ENCODE assay signal across 1 cellular context in the genomic region with DNA sequence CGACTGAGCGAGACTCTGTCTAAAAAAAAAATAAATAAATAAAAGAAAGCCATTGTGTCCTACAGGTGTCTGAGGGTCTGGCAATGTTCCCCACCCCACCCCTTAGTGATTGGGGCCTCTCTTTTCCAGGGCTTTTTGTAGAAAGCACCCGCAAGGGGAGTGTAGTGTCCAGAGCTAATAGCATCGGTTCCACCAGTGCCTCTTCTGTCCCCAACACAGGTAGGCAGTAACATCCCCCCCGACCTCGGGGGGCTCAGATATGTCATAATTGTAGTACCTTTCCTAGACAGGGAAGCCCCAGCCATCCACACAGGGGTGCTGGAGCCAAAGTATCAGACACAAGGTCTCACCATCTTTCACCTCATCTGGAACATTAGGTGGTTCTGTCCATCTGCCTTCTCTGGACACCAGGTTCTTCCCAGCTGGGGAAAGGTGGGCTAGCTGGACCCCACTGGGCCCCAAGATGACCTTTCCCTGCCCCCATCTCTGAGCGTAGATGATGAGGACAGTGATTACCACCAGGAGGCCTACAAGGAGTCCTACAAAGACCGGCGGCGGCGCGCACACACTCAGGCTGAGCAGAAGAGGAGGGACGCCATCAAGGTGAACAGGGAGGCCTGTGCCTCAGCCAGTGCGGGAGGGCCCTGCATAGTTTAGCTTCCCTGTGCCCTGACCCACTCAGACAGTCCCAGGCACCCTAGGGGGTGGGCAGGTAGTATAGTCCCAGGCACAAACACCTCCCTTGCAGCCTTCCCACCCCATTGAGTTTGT.
TF ChIP-seq lines count a peak whose summit lies in the region.

No MANE protein-coding gene starts in this region.

TF ChIP-seq in HepG2, 621 proteins besides CTCF, POLR2A, EP300 and RAD21:
- no peak for TF ChIP-seq HDAC2 (CRISPR knock-in tag; IDR thresholded peaks at IDR 0.05)
- TF ChIP-seq AGO2 (optimal IDR thresholded peaks at IDR 0.05; ENCODE audit: low read depth, low read length): peak; percentile 66
- TF ChIP-seq EEA1 (CRISPR knock-in tag; IDR thresholded peaks at IDR 0.05; ENCODE audit: borderline replicate concordance): 0 out of 2 replicates have a peak, but pooled peaks have one; percentile 58
- TF ChIP-seq TRIM24 (CRISPR knock-in tag; IDR thresholded peaks at IDR 0.05): peak; percentile 30; the same call in 1 of the 2 replicates
- TF ChIP-seq, protein P1, sequence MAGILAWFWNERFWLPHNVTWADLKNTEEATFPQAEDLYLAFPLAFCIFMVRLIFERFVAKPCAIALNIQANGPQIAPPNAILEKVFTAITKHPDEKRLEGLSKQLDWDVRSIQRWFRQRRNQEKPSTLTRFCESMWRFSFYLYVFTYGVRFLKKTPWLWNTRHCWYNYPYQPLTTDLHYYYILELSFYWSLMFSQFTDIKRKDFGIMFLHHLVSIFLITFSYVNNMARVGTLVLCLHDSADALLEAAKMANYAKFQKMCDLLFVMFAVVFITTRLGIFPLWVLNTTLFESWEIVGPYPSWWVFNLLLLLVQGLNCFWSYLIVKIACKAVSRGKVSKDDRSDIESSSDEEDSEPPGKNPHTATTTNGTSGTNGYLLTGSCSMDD (CRISPR knock-in tag; IDR thresholded peaks at IDR 0.05): no peak
- TF ChIP-seq XRCC5 (optimal IDR thresholded peaks at IDR 0.05; ENCODE audit: low read length): peak; percentile 20
- TF ChIP-seq NCOA2 (CRISPR knock-in tag; IDR thresholded peaks at IDR 0.05): no peak
- peak; percentile 43; the same call in 1 of the 2 replicates for TF ChIP-seq RXRA (CRISPR knock-in tag; IDR thresholded peaks at IDR 0.05)
- peak; percentile 32; the same call in 1 of the 2 replicates for TF ChIP-seq NRL (CRISPR knock-in tag; IDR thresholded peaks at IDR 0.05; ENCODE audit: borderline replicate concordance)
